ENCODE assay signal across 24 cellular contexts in the genomic region with DNA sequence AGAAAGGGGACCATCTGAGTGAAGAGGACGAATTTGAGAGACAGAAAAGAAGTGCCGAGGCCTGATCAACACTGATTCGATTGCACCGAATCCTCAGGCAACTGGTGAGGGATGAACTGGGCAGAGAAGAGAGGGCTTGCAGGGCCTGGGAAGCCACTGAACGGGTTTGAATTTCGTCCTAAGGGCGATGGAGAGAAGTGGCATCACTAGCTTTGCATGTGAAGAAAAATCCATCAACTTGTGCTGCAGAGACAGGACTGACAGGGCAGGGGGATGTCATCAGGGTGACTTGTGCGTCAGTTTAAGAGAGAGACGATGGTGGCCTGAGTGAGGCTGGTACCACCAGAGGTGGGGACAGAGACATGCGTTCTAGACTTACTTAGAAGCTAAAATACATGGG.
"Had no signal": no experiment of that assay in that cellular context is flagged by ENCODE, and none has a peak within 500 bp of the region (broad histone marks: within the 10 kb centered on the region; RNA-seq: fewer than 3 reads in every experiment).

No MANE protein-coding gene starts in this region.

- H3K27ac ChIP-seq: brain microvascular endothelial cell, SK-N-MC had no signal

- H3K27me3 Mint-ChIP-seq: activated CD4-positive, alpha-beta T cell treated with anti-CD3 and anti-CD28 coated beads, Interleukin-2, amount 10 ng/mL, durations not matched to agents 24 days and 14 days; activated naive CD8-positive, alpha-beta T cell treated with anti-CD3 and anti-CD28 coated beads for 36 hours had no signal

- H3K27ac Mint-ChIP-seq: activated B cell treated with CpG ODN at 0.5 μM for 24 hours; activated CD4-positive, alpha-beta T cell treated with anti-CD3 and anti-CD28 coated beads, Interleukin-2, amount 10 ng/mL, durations not matched to agents 24 days and 14 days; activated naive CD4-positive, alpha-beta T cell treated with anti-CD3 and anti-CD28 coated beads for 36 hours; activated naive CD8-positive, alpha-beta T cell treated with anti-CD3 and anti-CD28 coated beads for 36 hours; T-cell had no signal

- DNase-seq: activated B cell treated with CpG ODN at 0.5 μM for 24 hours; activated CD4-positive, alpha-beta T cell treated with anti-CD3 and anti-CD28 coated beads for 1 hour; activated CD4-positive, alpha-beta T cell treated with anti-CD3 and anti-CD28 coated beads, Interleukin-2, amount 10 ng/mL, durations not matched to agents 24 days and 14 days; activated CD4-positive, alpha-beta T cell treated with anti-CD3 and anti-CD28 coated beads, Interleukin-2, amount 50 U/mL, for 48 hours; activated CD8-positive, alpha-beta memory T cell treated with anti-CD3 and anti-CD28 coated beads for 24 hours; activated gamma-delta T cell; activated naive CD4-positive, alpha-beta T cell treated with anti-CD3 and anti-CD28 coated beads for 36 hours; activated naive CD8-positive, alpha-beta T cell treated with anti-CD3 and anti-CD28 coated beads for 36 hours; activated T-cell treated with anti-CD3 and anti-CD28 coated beads, Interleukin-2, amount 50 U/mL, for 4 hours; brain microvascular endothelial cell; Kasumi-1; KBM-7; NCI-H1092; NCI-H1417; NCI-H1930; NCI-H2171; NCI-H2227 treated with DMSO at 0.1 percent for 48 hours; NCI-H526; NCI-H774; SIG-M5; T-cell; T-helper 2 cell; T1000 had no signal

- H3K27me3 ChIP-seq: brain microvascular endothelial cell had no signal

- ATAC-seq: activated T-cell treated with anti-CD3 and anti-CD28 coated beads, Interleukin-2, amount 50 U/mL, for 4 hours; T-cell had no signal

- H3K9me3 Mint-ChIP-seq: activated B cell treated with CpG ODN at 0.5 μM for 24 hours; activated CD4-positive, alpha-beta T cell treated with anti-CD3 and anti-CD28 coated beads, Interleukin-2, amount 10 ng/mL, durations not matched to agents 24 days and 14 days; activated naive CD4-positive, alpha-beta T cell treated with anti-CD3 and anti-CD28 coated beads for 36 hours; activated naive CD8-positive, alpha-beta T cell treated with anti-CD3 and anti-CD28 coated beads for 36 hours; activated T-cell treated with anti-CD3 and anti-CD28 coated beads, Interleukin-2, amount 50 U/mL, for 4 hours; T-cell had no signal

- H3K4me1 Mint-ChIP-seq: activated B cell treated with CpG ODN at 0.5 μM for 24 hours; activated CD4-positive, alpha-beta T cell treated with anti-CD3 and anti-CD28 coated beads, Interleukin-2, amount 10 ng/mL, durations not matched to agents 24 days and 14 days; activated naive CD8-positive, alpha-beta T cell treated with anti-CD3 and anti-CD28 coated beads for 36 hours; T-cell had no signal

- H3K4me3 Mint-ChIP-seq: activated B cell treated with CpG ODN at 0.5 μM for 24 hours; activated CD4-positive, alpha-beta T cell treated with anti-CD3 and anti-CD28 coated beads, Interleukin-2, amount 10 ng/mL, durations not matched to agents 24 days and 14 days; activated naive CD4-positive, alpha-beta T cell treated with anti-CD3 and anti-CD28 coated beads for 36 hours; activated naive CD8-positive, alpha-beta T cell treated with anti-CD3 and anti-CD28 coated beads for 36 hours; activated T-cell treated with anti-CD3 and anti-CD28 coated beads, Interleukin-2, amount 50 U/mL, for 4 hours; T-cell had no signal

- H3K36me3 ChIP-seq: brain microvascular endothelial cell had no signal

- H3K4me3 ChIP-seq: SK-N-MC had no signal

- H3K36me3 Mint-ChIP-seq: activated naive CD8-positive, alpha-beta T cell treated with anti-CD3 and anti-CD28 coated beads for 36 hours; T-cell had no signal
